In genomic region chr14:101947577-101947903, GRCh38 we compare ENCODE assay signal across 8 cellular contexts. TPM values are rescaled to one million over a fixed set of nuclear protein-coding genes. Genes with fewer than 3 reads are reported as not detected.
A peak's percentile ranks its signal among the peaks of the same experiment; 100 is the strongest.
DNase-seq lines count a peak whose midpoint lies in the region; ATAC-seq and TF ChIP-seq lines count a peak whose summit lies in the region.

No MANE protein-coding gene starts in this region.

- peak overlapping the region; percentile 99 for H3K9ac ChIP-seq in GM23248

- peak overlapping the region; percentile 82 for H3K4me2 ChIP-seq in GM23248 (ENCODE audit: unreplicated experiment)

- intact Hi-C loops in CD8-positive, alpha-beta T cell (cut with DNase I, micrococcal nuclease) = loop anchor here (5.0 kb wide), 3 partner anchors 225 to 1385 kb away; partner anchors contain the start of genes EIF5 (in 1 of the 2) and TRAF3 (in 1 of the 2)

- no peaks in the 10 kb centered on the region for H3K9me2 ChIP-seq in GM23248 (ENCODE audit: insufficient read depth)

- H2AFZ ChIP-seq in GM23248 = peak overlapping the region; percentile 84

- peaks cover 20% of the 10 kb centered on the region for H3K4me1 Mint-ChIP-seq in CD8-positive, alpha-beta T cell (ENCODE audit: low read depth)
- H3K4me1 Mint-ChIP-seq in endothelial cell (ENCODE audit: unreplicated experiment) = peaks cover 11% of the 10 kb centered on the region
- H3K4me1 Mint-ChIP-seq in neural crest cell = peaks cover 20% of the 10 kb centered on the region

- DNase-seq in CD8-positive, alpha-beta T cell = peak in 4 of 7 experiments; percentile 14 to 64 (median 32)
- DNase-seq in GM23248 (no peak), RPMI7951 (ENCODE audit: low read depth) (peak; percentile 19), endothelial cell (ENCODE audit: low spot score) (no peak), neural crest cell (ENCODE audit: low read depth, low spot score) (no peak), kidney glomerular epithelial cell (lab: John Stamatoyannopoulos, UW) (no peak), inferior parietal cortex (ENCODE audit: extremely low spot score) (no peak)

- no peaks in the 10 kb centered on the region for H3F3A ChIP-seq in GM23248 (ENCODE audit: insufficient read depth)

- H3K36me3 Mint-ChIP-seq in CD8-positive, alpha-beta T cell = peaks cover 6% of the 10 kb centered on the region
- H3K36me3 Mint-ChIP-seq in endothelial cell (ENCODE audit: low read depth, unreplicated experiment) = no peaks in the 10 kb centered on the region
- no peaks in the 10 kb centered on the region for H3K36me3 Mint-ChIP-seq in neural crest cell (ENCODE audit: low read depth)

- peak overlapping the region; percentile 95 for H3K27ac ChIP-seq in CD8-positive, alpha-beta T cell (ENCODE audit: low read depth, low read length)
- H3K27ac ChIP-seq in GM23248 = peak overlapping the region; percentile 97

- WGBS in GM23248 (ENCODE audit: low coverage in 1 of 2, low lambda C conversion rate in 2 of 2, missing lambda C conversion rate in 2 of 2), 2 experiments = 27 to 30% methylated on average over 8 of the region's 8 CpGs

- CTCF ChIA-PET in CD8-positive, alpha-beta T cell (lab: Charles Lee) = interaction anchor here (2.4 kb wide), 1 partner anchor 241 kb away, joined by 9 read pairs; no protein-coding TSS in a partner anchor

- peaks cover 18% of the 10 kb centered on the region for H3K79me2 ChIP-seq in GM23248 (ENCODE audit: insufficient read depth)

- H3K27ac Mint-ChIP-seq in CD8-positive, alpha-beta T cell = peak overlapping the region; percentile 99
- H3K27ac Mint-ChIP-seq in endothelial cell (ENCODE audit: unreplicated experiment) (peak overlapping the region; percentile 98), neural crest cell (ENCODE audit: unreplicated experiment) (peak overlapping the region; percentile 99)

- H3K9me3 ChIP-seq in CD8-positive, alpha-beta T cell (ENCODE audit: low read length) = no peaks in the 10 kb centered on the region
- no peaks in the 10 kb centered on the region for H3K9me3 ChIP-seq in GM23248 (ENCODE audit: low read depth)

- H3K4me3 Mint-ChIP-seq in CD8-positive, alpha-beta T cell = peak overlapping the region; percentile 93
- H3K4me3 Mint-ChIP-seq in endothelial cell (ENCODE audit: unreplicated experiment) (peak overlapping the region; percentile 95), neural crest cell (peak overlapping the region; percentile 99)

- TF ChIP-seq CTCF in CD8-positive, alpha-beta T cell (IDR thresholded peaks at IDR 0.05) = no peak
- no peak for TF ChIP-seq CTCF in endothelial cell (IDR thresholded peaks at IDR 0.05; ENCODE audit: unreplicated experiment)
- no peak for TF ChIP-seq CTCF in neural crest cell (conservative IDR thresholded peaks at IDR 0.05)

- H3K4me1 ChIP-seq in CD8-positive, alpha-beta T cell (ENCODE audit: insufficient read depth, low read length) = peaks cover 14% of the 10 kb centered on the region
- H3K4me1 ChIP-seq in GM23248 (ENCODE audit: insufficient read depth) = peaks cover 6% of the 10 kb centered on the region; the same call in 1 of the 2 replicates

- H3K4me3 ChIP-seq in CD8-positive, alpha-beta T cell (ENCODE audit: low read depth, low read length) = peak overlapping the region; percentile 59
- peak overlapping the region; percentile 98 for H3K4me3 ChIP-seq in GM23248

- H3K27me3 Mint-ChIP-seq in CD8-positive, alpha-beta T cell (ENCODE audit: low read depth) = peaks cover 26% of the 10 kb centered on the region
- H3K27me3 Mint-ChIP-seq in endothelial cell (ENCODE audit: unreplicated experiment) (peaks cover 11% of the 10 kb centered on the region), neural crest cell (ENCODE audit: low read depth) (peaks cover 45% of the 10 kb centered on the region)

- in situ Hi-C loops in GM23248 (cut with MboI) = no loop called here

- POLR2A ChIA-PET in CD8-positive, alpha-beta T cell (lab: Charles Lee) = interaction anchor here (0.5 to 1.8 kb wide), 5 partner anchors 14 to 369 kb away, joined by 3 to 12 read pairs (median 4); no protein-coding TSS in a partner anchor

- ATAC-seq in CD8-positive, alpha-beta T cell = peak; percentile 13
- ATAC-seq in GM18873 (IDR thresholded peaks at IDR 0.05; ENCODE audit: low FRiP score, unreplicated experiment) = no peak

- no peaks in the 10 kb centered on the region for H3K9me3 Mint-ChIP-seq in CD8-positive, alpha-beta T cell
- H3K9me3 Mint-ChIP-seq in endothelial cell (ENCODE audit: unreplicated experiment) (no peaks in the 10 kb centered on the region), neural crest cell (no peaks in the 10 kb centered on the region)

- no peaks in the 10 kb centered on the region for H3K27me3 ChIP-seq in CD8-positive, alpha-beta T cell (ENCODE audit: insufficient read depth, low read length)
- no peaks in the 10 kb centered on the region for H3K27me3 ChIP-seq in GM23248 (replicated peaks; ENCODE audit: insufficient read depth)

- no peaks in the 10 kb centered on the region for H3K36me3 ChIP-seq in CD8-positive, alpha-beta T cell (ENCODE audit: insufficient read depth, low read length)
- no peaks in the 10 kb centered on the region for H3K36me3 ChIP-seq in GM23248 (ENCODE audit: low read depth)

- H4K20me1 ChIP-seq in GM23248 (ENCODE audit: insufficient read depth) = no peaks in the 10 kb centered on the region

RNA-seq across cellular contexts. Expression of gene DYNC1H1, which starts 16.8 kb away (rescaled TPM):
- 100 to 1,000 TPM; 359 TPM for total RNA-seq in CD8-positive, alpha-beta T cell
- 391 and 475 TPM in 2 replicates for total RNA-seq in GM23248 (2014; rRNA removed; shearing (Covaris generic))
- 174 and 181 TPM in 2 replicates for polyA plus RNA-seq in GM23248 (2016; fragmentation: Nextera tagmentation; extraction: Ambion mirVana)
- total RNA-seq in RPMI7951 (2014; rRNA removed; shearing (Covaris generic)) = 167 and 171 TPM in 2 replicates
- 662 TPM for total RNA-seq in endothelial cell (ENCODE audit: unreplicated experiment)
- total RNA-seq in neural crest cell = 518 and 528 TPM in 2 replicates

Comparison
In these comparisons a context has a peak if more than half of its experiments do, and no peak if none do; other contexts are left out.
1. DNase-seq: peak in CD8-positive, alpha-beta T cell (4 of 7) and RPMI7951 (single experiment); none in GM23248 (single experiment), endothelial cell (single experiment), neural crest cell (single experiment), kidney glomerular epithelial cell (single experiment) and inferior parietal cortex (single experiment).
2. Peak in every context shown above with its lines, with median percentiles within 50 percentile points of each other: H3K27ac Mint-ChIP-seq and H3K4me3 Mint-ChIP-seq.